8 cellular contexts compared by ENCODE assay signal in the genomic region with DNA sequence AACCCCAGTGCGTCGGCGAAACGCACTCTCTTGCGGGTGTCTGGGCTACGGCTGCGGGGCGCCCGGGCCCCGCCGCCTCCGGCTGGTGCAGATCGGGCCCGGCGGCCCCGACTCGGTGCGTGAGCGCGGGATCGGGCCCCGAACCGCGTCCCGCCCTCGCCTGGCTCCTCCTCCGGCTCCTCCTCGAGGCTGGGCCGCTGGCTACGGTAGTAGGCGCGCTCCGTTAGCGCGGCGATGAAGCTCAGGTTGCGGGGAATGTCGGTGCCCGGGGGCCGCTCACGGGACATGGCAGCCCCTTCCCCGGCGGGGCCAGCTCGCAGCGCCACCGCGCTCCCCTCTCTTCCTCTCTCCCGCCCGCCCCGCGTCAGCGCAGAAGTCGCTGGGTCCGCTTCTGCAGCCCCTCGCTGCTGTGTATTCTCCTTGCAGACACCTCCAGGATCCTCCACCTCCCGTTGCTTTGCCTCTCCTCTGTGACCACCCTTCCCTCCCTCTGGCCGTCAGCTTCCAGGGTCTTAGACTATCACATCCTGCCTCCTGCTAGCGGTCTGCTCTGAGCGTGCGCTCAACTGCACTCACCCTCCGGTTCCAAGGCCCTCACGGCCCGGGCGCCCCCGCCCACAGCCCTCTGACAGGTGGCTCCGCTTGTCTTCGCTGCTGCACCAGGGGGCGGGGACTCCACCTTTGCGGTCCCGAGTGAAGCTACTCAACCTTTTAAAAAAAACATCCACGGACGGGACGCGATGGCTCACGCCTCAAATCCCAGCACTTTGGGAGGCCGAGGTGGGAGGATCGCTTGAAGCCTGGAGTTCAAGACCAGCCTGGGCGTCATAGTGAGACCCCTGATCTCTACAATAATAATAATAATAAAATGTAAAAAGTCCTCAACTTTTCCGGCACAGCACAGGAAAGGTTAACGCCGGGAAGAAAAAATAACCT. TPM values are rescaled to one million over a fixed set of nuclear protein-coding genes. Genes with fewer than 3 reads are reported as not detected.
DNase-seq lines count a peak whose midpoint lies in the region; ATAC-seq and TF ChIP-seq lines count a peak whose summit lies in the region.

A gene with protein sequence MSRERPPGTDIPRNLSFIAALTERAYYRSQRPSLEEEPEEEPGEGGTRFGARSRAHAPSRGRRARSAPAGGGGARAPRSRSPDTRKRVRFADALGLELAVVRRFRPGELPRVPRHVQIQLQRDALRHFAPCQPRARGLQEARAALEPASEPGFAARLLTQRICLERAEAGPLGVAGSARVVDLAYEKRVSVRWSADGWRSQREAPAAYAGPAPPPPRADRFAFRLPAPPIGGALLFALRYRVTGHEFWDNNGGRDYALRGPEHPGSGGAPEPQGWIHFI (minus strand): TSS at position 570 of the 936 bp plus-strand sequence. CDS start 283 bp downstream, at position 287.

- 2% methylated on average over 68 to 81 of the region's 81 CpGs for WGBS in lung, 2 donors

- peaks cover 0 to 5% of the 10 kb centered on the region in 2 donors for H3K36me3 ChIP-seq in lung (ENCODE audit: control insufficient read depth in 2 of 2, insufficient read depth in 2 of 2, low read length in 2 of 2)

- ATAC-seq in HG03280 (IDR thresholded peaks at IDR 0.05; ENCODE audit: unreplicated experiment): peak; percentile 22
- peak; percentile 36 for ATAC-seq in lung (ENCODE audit: insufficient read depth, low FRiP score)

- peak; percentile 77 for TF ChIP-seq POLR2A in GM18951 (IDR thresholded peaks at IDR 0.05; ENCODE audit: extremely low read depth, insufficient read depth, insufficient read length)

- intact Hi-C loops in dorsolateral prefrontal cortex (cut with DNase I): loop anchor here (1.0 to 5.0 kb wide), 2 partner anchors 18 to 35 kb away; no protein-coding TSS in a partner anchor

- TF ChIP-seq CTCF in dorsolateral prefrontal cortex (IDR thresholded peaks at IDR 0.05 in 54 of 56, conservative IDR thresholded peaks at IDR 0.05 in 2 of 56; ENCODE audit: low read depth in 1 of 56, partially characterized antibody in 56 of 56) (peak in 3 of 56 donors; percentile 3 to 11 (median 6)), lung (IDR thresholded peaks at IDR 0.05; ENCODE audit: control extremely low read depth, extremely low read depth) (no peak)

- H3K27me3 ChIP-seq in dorsolateral prefrontal cortex (no peaks in the 10 kb centered on the region), lung (ENCODE audit: control insufficient read depth, insufficient read depth) (no peaks in the 10 kb centered on the region)

- peak; percentile 46 for DNase-seq in AG08395 (ENCODE audit: low spot score)
- peak; percentile 73 for DNase-seq in NCI-H510A treated with DMSO at 0.1 percent for 48 hours (lab: John Stamatoyannopoulos, UW)
- peak; percentile 60 to 78 for DNase-seq in activated CD4-positive, alpha-beta T cell treated with anti-CD3 and anti-CD28 coated beads, Interleukin-2, amount 50 U/mL, for 24 hours (ENCODE audit: low read depth in 1 of 2, low spot score in 1 of 2)
- peak in 9 of 10 donors; percentile 43 to 82 (median 68) for DNase-seq in dorsolateral prefrontal cortex
- peak; percentile 71 for DNase-seq in lung (ENCODE audit: low spot score)
- peak; percentile 77 to 84 (median 83) for DNase-seq in stimulated activated CD4-positive, alpha-beta T cell treated with anti-CD3 and anti-CD28 coated beads, TNF-alpha, amount 100 ng/mL, for 4 hours (ENCODE audit: low read depth in 3 of 3)

- H3K4me3 ChIP-seq in dorsolateral prefrontal cortex (peak within 1 kb of the TSS; percentile 61 to 99 (median 85)), lung (peak within 1 kb of the TSS; percentile 58)

- H3K27ac ChIP-seq in dorsolateral prefrontal cortex (peak within 1 kb of the TSS; percentile 91 to 100 (median 99)), lung (ENCODE audit: low read depth in 1 of 2, low read length in 1 of 2) (peak within 1 kb of the TSS; percentile 97 to 98)

- peaks cover 2 to 8% of the 10 kb centered on the region in 2 donors for H3K4me1 ChIP-seq in lung (ENCODE audit: control insufficient read depth in 2 of 2, insufficient read depth in 2 of 2, low read length in 2 of 2)

- in situ Hi-C loops in GM18951 (cut with MboI; ENCODE audit: low sequenced_read_pairs, unreplicated experiment): no loop called here

- H3K9me3 ChIP-seq in lung (ENCODE audit: control insufficient read depth in 2 of 2, insufficient read depth in 1 of 2, low read length in 1 of 2): no peaks in the 10 kb centered on the region

RNA-seq across cellular contexts. Expression of the gene that starts here (rescaled TPM):
- total RNA-seq in dorsolateral prefrontal cortex (100 to 1,000 TPM in 2 of 120 experiments, 10 to 100 TPM in 118; 40.5 to 103 (median 63.1) TPM), lung (10 to 100 TPM in 1 of 2 donors, 1 to 10 TPM in 1; 7.5 to 14.5 TPM)
- polyA plus RNA-seq in lung: 10 to 100 TPM in 1 of 2 donors, 1 to 10 TPM in 1; 7.1 to 16.4 TPM

Comparison
In these comparisons a context has a peak if more than half of its experiments do, and no peak if none do; other contexts are left out.
1. Peak in every context shown above with its lines: DNase-seq, ATAC-seq, H3K4me3 ChIP-seq and H3K27ac ChIP-seq.